Comparison of ENCODE assay signal across 8 cellular contexts in the genomic region with DNA sequence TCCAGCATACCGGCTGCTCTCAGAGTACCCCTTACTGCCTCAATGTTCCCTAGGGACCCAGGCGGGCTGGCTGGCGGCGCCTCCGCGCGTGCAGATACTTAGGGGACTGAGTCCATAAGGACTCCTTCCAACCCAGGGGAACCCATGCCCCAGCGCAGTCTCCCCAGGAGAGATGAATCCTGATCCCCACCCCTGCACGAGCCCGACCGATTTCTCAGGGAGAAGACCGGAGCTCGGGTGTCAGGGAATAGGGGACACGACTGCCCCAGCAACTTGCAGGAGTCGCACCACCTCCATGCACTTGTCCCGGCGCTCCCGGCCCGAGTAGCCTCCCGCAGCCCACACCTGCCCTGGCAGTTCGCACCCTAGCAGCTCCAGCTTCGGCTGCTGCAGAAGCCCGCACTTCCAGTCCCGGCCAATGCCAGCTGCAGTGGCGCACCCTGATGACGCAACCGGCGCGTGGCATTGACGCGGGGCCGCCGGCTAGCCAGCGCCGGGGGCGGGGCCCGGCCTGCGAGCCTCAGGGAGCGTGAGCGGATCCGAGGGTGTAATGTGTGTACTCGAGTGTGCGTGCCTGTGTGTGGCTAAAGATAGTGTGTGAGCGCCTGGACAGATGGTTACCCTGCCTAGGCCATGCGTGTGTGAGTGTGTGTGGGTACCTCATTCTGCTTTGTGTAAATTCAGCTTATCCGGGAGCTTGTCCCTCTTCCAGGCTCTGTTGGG. TPM values are rescaled to one million over a fixed set of nuclear protein-coding genes. Genes with fewer than 3 reads are reported as not detected.
DNase-seq lines count a peak whose midpoint lies in the region; ATAC-seq, FAIRE-seq and TF ChIP-seq lines count a peak whose summit lies in the region.

A gene with protein sequence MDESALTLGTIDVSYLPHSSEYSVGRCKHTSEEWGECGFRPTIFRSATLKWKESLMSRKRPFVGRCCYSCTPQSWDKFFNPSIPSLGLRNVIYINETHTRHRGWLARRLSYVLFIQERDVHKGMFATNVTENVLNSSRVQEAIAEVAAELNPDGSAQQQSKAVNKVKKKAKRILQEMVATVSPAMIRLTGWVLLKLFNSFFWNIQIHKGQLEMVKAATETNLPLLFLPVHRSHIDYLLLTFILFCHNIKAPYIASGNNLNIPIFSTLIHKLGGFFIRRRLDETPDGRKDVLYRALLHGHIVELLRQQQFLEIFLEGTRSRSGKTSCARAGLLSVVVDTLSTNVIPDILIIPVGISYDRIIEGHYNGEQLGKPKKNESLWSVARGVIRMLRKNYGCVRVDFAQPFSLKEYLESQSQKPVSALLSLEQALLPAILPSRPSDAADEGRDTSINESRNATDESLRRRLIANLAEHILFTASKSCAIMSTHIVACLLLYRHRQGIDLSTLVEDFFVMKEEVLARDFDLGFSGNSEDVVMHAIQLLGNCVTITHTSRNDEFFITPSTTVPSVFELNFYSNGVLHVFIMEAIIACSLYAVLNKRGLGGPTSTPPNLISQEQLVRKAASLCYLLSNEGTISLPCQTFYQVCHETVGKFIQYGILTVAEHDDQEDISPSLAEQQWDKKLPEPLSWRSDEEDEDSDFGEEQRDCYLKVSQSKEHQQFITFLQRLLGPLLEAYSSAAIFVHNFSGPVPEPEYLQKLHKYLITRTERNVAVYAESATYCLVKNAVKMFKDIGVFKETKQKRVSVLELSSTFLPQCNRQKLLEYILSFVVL (minus strand): TSS at position 437 of the 723 bp plus-strand sequence. CDS start 1,981 bp downstream, outside the sequence.

- TF ChIP-seq CTCF in HEK293 (tag by site-specific recombination; IDR thresholded peaks at IDR 0.05) (peak; percentile 16; the same call in 1 of the 2 replicates), pancreas (IDR thresholded peaks at IDR 0.05) (no peak), thyroid gland (IDR thresholded peaks at IDR 0.05) (peak in 2 of 6 experiments; percentile 31 to 41)

- H3K4me1 ChIP-seq in HEK293 (ENCODE audit: control insufficient read depth, insufficient read depth, low read length) (no peaks in the 10 kb centered on the region), pancreas (peaks cover 0 to 13% (median 10%) of the 10 kb centered on the region in 3 donors), thyroid gland (peaks cover 9 to 12% of the 10 kb centered on the region in 2 donors)

- H3K9me3 ChIP-seq in HEK293 (ENCODE audit: control insufficient read depth, insufficient read depth, low read depth, low read length) (no peaks in the 10 kb centered on the region), pancreas (no peaks in the 10 kb centered on the region), thyroid gland (no peaks in the 10 kb centered on the region)

- no peaks in the 10 kb centered on the region for H3K27me3 Mint-ChIP-seq in activated naive CD8-positive, alpha-beta T cell treated with anti-CD3 and anti-CD28 coated beads for 36 hours

- H3K36me3 ChIP-seq in HEK293 (ENCODE audit: control insufficient read depth in 2 of 2, insufficient read depth in 1 of 2, low read length in 2 of 2) (peaks cover 0 to 25% of the 10 kb centered on the region in 2 experiments), pancreas (peaks cover 0 to 9% (median 0%) of the 10 kb centered on the region in 3 donors), thyroid gland (peaks cover 5 to 7% of the 10 kb centered on the region in 2 donors)

- FAIRE-seq in pancreas (lab: Jason Lieb, UNC), result no peak

- H3K27ac ChIP-seq in HEK293 (ENCODE audit: extremely low read depth, low read depth, low read length) (no peak within 1 kb of the TSS), pancreas (peak within 1 kb of the TSS; percentile 35 to 78 (median 58)), thyroid gland (peak within 1 kb of the TSS; percentile 14 to 72 (median 64))

- H3K4me3 ChIP-seq in HEK293 (ENCODE audit: low read depth, low read length), result peak within 1 kb of the TSS; percentile 85
- peak within 1 kb of the TSS; percentile 64 to 98 (median 88) for H3K4me3 ChIP-seq in pancreas
- H3K4me3 ChIP-seq in thyroid gland (replicated peaks in 1 of 3), result peak within 1 kb of the TSS; percentile 59 to 92 (median 81)

- H3K36me3 Mint-ChIP-seq in activated naive CD8-positive, alpha-beta T cell treated with anti-CD3 and anti-CD28 coated beads for 36 hours, result peaks cover 19% of the 10 kb centered on the region

- H3K27ac Mint-ChIP-seq in activated naive CD8-positive, alpha-beta T cell treated with anti-CD3 and anti-CD28 coated beads for 36 hours, result peak within 1 kb of the TSS; percentile 92

- peak in 1 of 2 donors; percentile 90 for TF ChIP-seq POLR2A in thyroid gland (IDR thresholded peaks at IDR 0.05)

- CTCF ChIA-PET in HEK293 (lab: Yijun Ruan, JAX), result interaction anchor here (0.6 to 1.3 kb wide), 4 partner anchors 13 to 131 kb away, joined by 3 to 8 read pairs (median 3); no protein-coding TSS in a partner anchor

- POLR2A ChIA-PET in HEK293 (lab: Yijun Ruan, JAX), result interaction anchor here (0.6 to 1.2 kb wide), 3 partner anchors 11 to 1957 kb away, joined by 3 to 7 read pairs (median 7); no protein-coding TSS in a partner anchor

- peak within 1 kb of the TSS; percentile 93 for H3K4me3 Mint-ChIP-seq in activated naive CD8-positive, alpha-beta T cell treated with anti-CD3 and anti-CD28 coated beads for 36 hours

- intact Hi-C loops in Right ventricle myocardium inferior (cut with DNase I), result no loop called here
- intact Hi-C loops in pancreas (cut with DNase I), result no loop called here
- intact Hi-C loops in thyroid gland (cut with DNase I), result no loop called here

- DNase-seq in GM04504 (ENCODE audit: low read depth) (peak; percentile 80), MV-4-11 (lab: John Stamatoyannopoulos, UW) (peak; percentile 80), SKM-1 (lab: John Stamatoyannopoulos, UW; ENCODE audit: unreplicated experiment) (peak; percentile 49), Right ventricle myocardium inferior (ENCODE audit: missing footprints) (peak; percentile 97), pancreas (peak; percentile 91 to 100 (median 97)), thyroid gland (peak; percentile 94 to 96)
- DNase-seq in activated naive CD8-positive, alpha-beta T cell treated with anti-CD3 and anti-CD28 coated beads for 36 hours, result peak; percentile 99

- 1% methylated on average over 45 to 46 of the region's 46 CpGs for WGBS in pancreas, 2 donors
- WGBS in thyroid gland, 2 donors, result 0% methylated on average over 11 to 22 of the region's 46 CpGs

- ATAC-seq in Right ventricle myocardium inferior (peak; percentile 95), pancreas (peak; percentile 98 to 99 (median 99))

- H3K4me1 Mint-ChIP-seq in activated naive CD8-positive, alpha-beta T cell treated with anti-CD3 and anti-CD28 coated beads for 36 hours, result peaks cover 20% of the 10 kb centered on the region

- no peaks in the 10 kb centered on the region for H3K27me3 ChIP-seq in pancreas
- H3K27me3 ChIP-seq in thyroid gland, result no peaks in the 10 kb centered on the region

- H3K9me3 Mint-ChIP-seq in activated naive CD8-positive, alpha-beta T cell treated with anti-CD3 and anti-CD28 coated beads for 36 hours, result peaks cover 16% of the 10 kb centered on the region

TF ChIP-seq in HEK293, 187 proteins besides CTCF, POLR2A, EP300 and RAD21 (continues in another document):
- TF ChIP-seq, protein P1, sequence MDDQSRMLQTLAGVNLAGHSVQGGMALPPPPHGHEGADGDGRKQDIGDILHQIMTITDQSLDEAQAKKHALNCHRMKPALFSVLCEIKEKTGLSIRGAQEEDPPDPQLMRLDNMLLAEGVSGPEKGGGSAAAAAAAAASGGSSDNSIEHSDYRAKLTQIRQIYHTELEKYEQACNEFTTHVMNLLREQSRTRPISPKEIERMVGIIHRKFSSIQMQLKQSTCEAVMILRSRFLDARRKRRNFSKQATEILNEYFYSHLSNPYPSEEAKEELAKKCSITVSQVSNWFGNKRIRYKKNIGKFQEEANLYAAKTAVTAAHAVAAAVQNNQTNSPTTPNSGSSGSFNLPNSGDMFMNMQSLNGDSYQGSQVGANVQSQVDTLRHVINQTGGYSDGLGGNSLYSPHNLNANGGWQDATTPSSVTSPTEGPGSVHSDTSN (CRISPR knock-in tag; IDR thresholded peaks at IDR 0.05), result peak; percentile 39; the same call in 1 of the 2 replicates
- peak; percentile 57 for TF ChIP-seq ZFP69B (tag by site-specific recombination; IDR thresholded peaks at IDR 0.05)
- TF ChIP-seq, protein P2, sequence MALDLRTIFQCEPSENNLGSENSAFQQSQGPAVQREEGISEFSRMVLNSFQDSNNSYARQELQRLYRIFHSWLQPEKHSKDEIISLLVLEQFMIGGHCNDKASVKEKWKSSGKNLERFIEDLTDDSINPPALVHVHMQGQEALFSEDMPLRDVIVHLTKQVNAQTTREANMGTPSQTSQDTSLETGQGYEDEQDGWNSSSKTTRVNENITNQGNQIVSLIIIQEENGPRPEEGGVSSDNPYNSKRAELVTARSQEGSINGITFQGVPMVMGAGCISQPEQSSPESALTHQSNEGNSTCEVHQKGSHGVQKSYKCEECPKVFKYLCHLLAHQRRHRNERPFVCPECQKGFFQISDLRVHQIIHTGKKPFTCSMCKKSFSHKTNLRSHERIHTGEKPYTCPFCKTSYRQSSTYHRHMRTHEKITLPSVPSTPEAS (tag by site-specific recombination; IDR thresholded peaks at IDR 0.05), result peak; percentile 60; the same call in 1 of the 2 replicates
- TF ChIP-seq ZNF776 (tag by site-specific recombination; IDR thresholded peaks at IDR 0.05; ENCODE audit: borderline replicate concordance), result no peak
- TF ChIP-seq KLF8 (tag by site-specific recombination; IDR thresholded peaks at IDR 0.05), result peak; percentile 63; the same call in 1 of the 2 replicates
- TF ChIP-seq, protein P3, sequence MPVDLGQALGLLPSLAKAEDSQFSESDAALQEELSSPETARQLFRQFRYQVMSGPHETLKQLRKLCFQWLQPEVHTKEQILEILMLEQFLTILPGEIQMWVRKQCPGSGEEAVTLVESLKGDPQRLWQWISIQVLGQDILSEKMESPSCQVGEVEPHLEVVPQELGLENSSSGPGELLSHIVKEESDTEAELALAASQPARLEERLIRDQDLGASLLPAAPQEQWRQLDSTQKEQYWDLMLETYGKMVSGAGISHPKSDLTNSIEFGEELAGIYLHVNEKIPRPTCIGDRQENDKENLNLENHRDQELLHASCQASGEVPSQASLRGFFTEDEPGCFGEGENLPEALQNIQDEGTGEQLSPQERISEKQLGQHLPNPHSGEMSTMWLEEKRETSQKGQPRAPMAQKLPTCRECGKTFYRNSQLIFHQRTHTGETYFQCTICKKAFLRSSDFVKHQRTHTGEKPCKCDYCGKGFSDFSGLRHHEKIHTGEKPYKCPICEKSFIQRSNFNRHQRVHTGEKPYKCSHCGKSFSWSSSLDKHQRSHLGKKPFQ (tag by site-specific recombination; IDR thresholded peaks at IDR 0.05), result 0 out of 2 replicates have a peak, but pooled peaks have one; percentile 48
- TF ChIP-seq ZNF175 (tag by site-specific recombination; IDR thresholded peaks at IDR 0.05), result no peak
- TF ChIP-seq ZNF558 (tag by site-specific recombination; IDR thresholded peaks at IDR 0.05), result no peak

RNA-seq across cellular contexts. Expression of the gene that starts here (rescaled TPM):
- 10 to 100 TPM; 12.7 to 14.2 TPM for total RNA-seq in activated naive CD8-positive, alpha-beta T cell treated with anti-CD3 and anti-CD28 coated beads for 36 hours
- total RNA-seq in Right ventricle myocardium inferior (42.5 TPM), pancreas (10 to 100 TPM in 2 of 6 donors, 1 to 10 TPM in 4; 3.3 to 29.4 (median 4.5) TPM), thyroid gland (10 to 100 TPM; 29.2 to 58.0 (median 40.8) TPM)
- 1 to 10 TPM; 2.9 to 4.2 TPM for polyA plus RNA-seq in pancreas

Comparison
In these comparisons a context has a peak if more than half of its experiments do, and no peak if none do; other contexts are left out.
1. DNase-seq: peak in every context shown above with its lines; median percentile 99 in activated naive CD8-positive, alpha-beta T cell treated with anti-CD3 and anti-CD28 coated beads for 36 hours; 97 in Right ventricle myocardium inferior; 97 in pancreas; 95 in thyroid gland; 80 in GM04504; 80 in MV-4-11; 49 in SKM-1.